13 cellular contexts compared by ENCODE assay signal in genomic region chr7:65004575-65004974, GRCh38. TPM values are rescaled to one million over a fixed set of nuclear protein-coding genes. Genes with fewer than 3 reads are reported as not detected.
DNase-seq lines count a peak whose midpoint lies in the region; ATAC-seq, FAIRE-seq and TF ChIP-seq lines count a peak whose summit lies in the region.
"Had no signal": no experiment of that assay in that cellular context is flagged by ENCODE, and none has a peak within 500 bp of the region (broad histone marks: within the 10 kb centered on the region; RNA-seq: fewer than 3 reads in every experiment).

No MANE protein-coding gene starts in this region.

- H3K36me3 Mint-ChIP-seq in activated CD4-positive, alpha-beta T cell treated with anti-CD3 and anti-CD28 coated beads for 36 hours (ENCODE audit: low read depth): peaks cover 51% of the 10 kb centered on the region
- peaks cover 53% of the 10 kb centered on the region for H3K36me3 Mint-ChIP-seq in progenitor cell of endocrine pancreas (ENCODE audit: insufficient read depth)

- 54 to 70% methylated on average over 1 of the region's 1 CpG for WGBS in aorta, 2 donors

- 0 out of 2 replicates have a peak overlapping the region, but pooled peaks have one; percentile 94 for H3K4me2 ChIP-seq in PC-9
- H3K4me2 ChIP-seq in endothelial cell of umbilical vein (ENCODE audit: insufficient read depth, low read length): peak overlapping the region; percentile 90

- peak overlapping the region; percentile 94 for H3K4me3 Mint-ChIP-seq in activated CD4-positive, alpha-beta T cell treated with anti-CD3 and anti-CD28 coated beads for 36 hours
- peak overlapping the region; percentile 97 for H3K4me3 Mint-ChIP-seq in progenitor cell of endocrine pancreas (ENCODE audit: low read depth)

- BruUV-seq in PC-9 (replicated peaks; lab: Mats Ljungman, UMichigan) (no TSS peak), endothelial cell of umbilical vein (replicated peaks; lab: Mats Ljungman, UMichigan) (no TSS peak)

- TF ChIP-seq CTCF in PC-9 (conservative IDR thresholded peaks at IDR 0.05): no peak
- no peak for TF ChIP-seq CTCF in endothelial cell of umbilical vein (IDR thresholded peaks at IDR 0.05; ENCODE audit: extremely low read depth in 1 of 2, insufficient read depth in 1 of 2, low read depth in 1 of 2, low read length in 2 of 2)
- no peak for TF ChIP-seq CTCF in progenitor cell of endocrine pancreas (IDR thresholded peaks at IDR 0.05; ENCODE audit: unreplicated experiment)

- intact Hi-C loops in activated CD4-positive, alpha-beta T cell treated with anti-CD3 and anti-CD28 coated beads for 36 hours (cut with DNase I, micrococcal nuclease): loop anchor here in 1 of 2 experiments (10.0 kb wide), 2 partner anchors 370 to 440 kb away; partner anchors contain the start of genes ZNF680 and ZNF92
- intact Hi-C loops in PC-9 (cut with micrococcal nuclease; ENCODE audit: unreplicated experiment): no loop called here
- intact Hi-C loops in endothelial cell of umbilical vein (cut with micrococcal nuclease): loop anchor here (10.0 kb wide), 1 partner anchor 100 kb away; the partner anchor contains the start of gene ZNF273
- intact Hi-C loops in aorta (cut with DNase I): loop anchor here in 1 of 2 donors (10.0 kb wide), 1 partner anchor 370 kb away; the partner anchor contains the start of gene ZNF92

- H3K4me1 Mint-ChIP-seq in activated CD4-positive, alpha-beta T cell treated with anti-CD3 and anti-CD28 coated beads for 36 hours: peaks cover 27% of the 10 kb centered on the region
- peaks cover 9% of the 10 kb centered on the region for H3K4me1 Mint-ChIP-seq in progenitor cell of endocrine pancreas (ENCODE audit: low read depth)

- H3K27me3 ChIP-seq in PC-9 (ENCODE audit: insufficient read depth, low read depth) (no peaks in the 10 kb centered on the region), endothelial cell of umbilical vein (ENCODE audit: control insufficient read depth in 2 of 2, insufficient read depth in 2 of 2, low read length in 2 of 2) (no peaks in the 10 kb centered on the region), aorta (ENCODE audit: control insufficient read depth in 1 of 2, insufficient read depth in 2 of 2, low read length in 1 of 2) (no peaks in the 10 kb centered on the region)
- H3K27me3 ChIP-seq: tibial artery had no signal

- no peaks in the 10 kb centered on the region for H3K9me1 ChIP-seq in endothelial cell of umbilical vein (replicated peaks; ENCODE audit: control insufficient read depth, extremely low read depth, insufficient read depth, low read length)

- no peak overlapping the region for H2AFZ ChIP-seq in PC-9
- H2AFZ ChIP-seq in endothelial cell of umbilical vein (ENCODE audit: low read depth, low read length): no peak overlapping the region

- H3F3A ChIP-seq in PC-9 (ENCODE audit: insufficient read depth, low read depth): peaks cover 8% of the 10 kb centered on the region

- H3K4me1 ChIP-seq in PC-9 (replicated peaks; ENCODE audit: insufficient read depth) (peaks cover 13% of the 10 kb centered on the region), endothelial cell of umbilical vein (ENCODE audit: control insufficient read depth, extremely low read depth, insufficient read depth, low read length) (peaks cover 18% of the 10 kb centered on the region), aorta (ENCODE audit: control insufficient read depth in 1 of 2, insufficient read depth in 2 of 2, low read length in 2 of 2) (peaks cover 0 to 1% of the 10 kb centered on the region in 2 donors)

- no peak for FAIRE-seq in endothelial cell of umbilical vein (lab: Jason Lieb, UNC)

- H3K79me2 ChIP-seq in PC-9 (ENCODE audit: low read depth) (peaks cover 50% of the 10 kb centered on the region), endothelial cell of umbilical vein (ENCODE audit: control insufficient read depth, insufficient read depth, low read length) (peaks cover 42% of the 10 kb centered on the region)

- H3K4me3 ChIP-seq in PC-9 (no peak overlapping the region), endothelial cell of umbilical vein (replicated peaks in 1 of 3; ENCODE audit: insufficient read depth in 1 of 3, low read depth in 1 of 3, low read length in 3 of 3) (peak overlapping the region in 1 of 3 experiments; percentile 85), aorta (ENCODE audit: low read length in 2 of 2) (no peak overlapping the region)
- H3K4me3 ChIP-seq: lung had no signal

- H3K36me3 ChIP-seq in PC-9 (ENCODE audit: low read depth) (peaks cover 46% of the 10 kb centered on the region), endothelial cell of umbilical vein (ENCODE audit: control insufficient read depth in 2 of 2, extremely low read depth in 1 of 2, insufficient read depth in 2 of 2, low read length in 2 of 2) (no peaks in the 10 kb centered on the region), aorta (ENCODE audit: control insufficient read depth in 1 of 2, insufficient read depth in 2 of 2, low read length in 1 of 2) (no peaks in the 10 kb centered on the region)

- POLR2A ChIA-PET in activated CD4-positive, alpha-beta T cell treated with anti-CD3 and anti-CD28 coated beads for 36 hours (lab: Charles Lee): no interaction called here
- POLR2A ChIA-PET in PC-9 (lab: Charles Lee; ENCODE audit: unreplicated experiment): no interaction called here
- POLR2A ChIA-PET in endothelial cell of umbilical vein (lab: Charles Lee): no interaction called here

- DNase-seq in activated CD4-positive, alpha-beta T cell treated with anti-CD3 and anti-CD28 coated beads for 36 hours: no peak
- DNase-seq in activated CD4-positive, alpha-beta T cell treated with anti-CD3 and anti-CD28 coated beads, Interleukin-2, amount 50 U/mL, for 4 hours: no peak
- DNase-seq in PC-9 (no peak), endothelial cell of umbilical vein (ENCODE audit: low read depth, low spot score) (no peak), progenitor cell of endocrine pancreas (ENCODE audit: low spot score, unreplicated experiment) (no peak), epidermal melanocyte (ENCODE audit: insufficient read length, low spot score) (no peak), aorta (no peak), D341Med (ENCODE audit: low spot score) (no peak)
- DNase-seq: activated effector memory CD4-positive, alpha-beta T cell treated with anti-CD3 and anti-CD28 coated beads, Interleukin-2, amount 50 U/mL, for 16 hours; DMS79 treated with DMSO at 0.1 percent for 48 hours; tibial artery had no signal

- H3K27me3 Mint-ChIP-seq in activated CD4-positive, alpha-beta T cell treated with anti-CD3 and anti-CD28 coated beads for 36 hours: no peaks in the 10 kb centered on the region
- no peaks in the 10 kb centered on the region for H3K27me3 Mint-ChIP-seq in progenitor cell of endocrine pancreas

- H3K9me3 ChIP-seq in PC-9 (ENCODE audit: insufficient read depth, low read depth): peaks cover 40% of the 10 kb centered on the region
- peaks cover 3% of the 10 kb centered on the region for H3K9me3 ChIP-seq in endothelial cell of umbilical vein (replicated peaks; ENCODE audit: control insufficient read depth, insufficient read depth, low read length)
- H3K9me3 ChIP-seq in aorta (ENCODE audit: control insufficient read depth, low read length): no peaks in the 10 kb centered on the region
- H3K9me3 ChIP-seq: tibial artery had no signal

- H3K9me3 Mint-ChIP-seq in activated CD4-positive, alpha-beta T cell treated with anti-CD3 and anti-CD28 coated beads for 36 hours (ENCODE audit: low read depth): peaks cover 17% of the 10 kb centered on the region
- H3K9me3 Mint-ChIP-seq in progenitor cell of endocrine pancreas (ENCODE audit: low read depth): peaks cover 29% of the 10 kb centered on the region

- ATAC-seq in activated CD4-positive, alpha-beta T cell treated with anti-CD3 and anti-CD28 coated beads for 36 hours: no peak
- ATAC-seq in aorta (ENCODE audit: low FRiP score): no peak

- no peaks in the 10 kb centered on the region for H3K9me2 ChIP-seq in PC-9 (ENCODE audit: insufficient read depth)

- CTCF ChIA-PET in activated CD4-positive, alpha-beta T cell treated with anti-CD3 and anti-CD28 coated beads for 36 hours (lab: Charles Lee): no interaction called here
- CTCF ChIA-PET in PC-9 (lab: Charles Lee) (no interaction called here), endothelial cell of umbilical vein (lab: Charles Lee) (no interaction called here)

- no peak for TF ChIP-seq POLR2A in endothelial cell of umbilical vein (IDR thresholded peaks at IDR 0.05; ENCODE audit: low read depth, low read length)

- dilution Hi-C loops in endothelial cell of umbilical vein (cut with MboI; ENCODE audit: extremely low pct_ligation_motif_present, low sequenced_read_pairs): no loop called here

- H3K27ac Mint-ChIP-seq in activated CD4-positive, alpha-beta T cell treated with anti-CD3 and anti-CD28 coated beads for 36 hours: peak overlapping the region; percentile 51
- peak overlapping the region; percentile 88 for H3K27ac Mint-ChIP-seq in progenitor cell of endocrine pancreas

- no peak overlapping the region for H3K27ac ChIP-seq in PC-9
- H3K27ac ChIP-seq in endothelial cell of umbilical vein (ENCODE audit: insufficient read depth, low read depth, low read length): no peak overlapping the region
- H3K27ac ChIP-seq in aorta (ENCODE audit: low read depth in 1 of 2, low read length in 2 of 2): no peak overlapping the region
- H3K27ac ChIP-seq: RWPE1, tibial artery had no signal

- H3K9ac ChIP-seq in endothelial cell of umbilical vein (replicated peaks; ENCODE audit: extremely low read depth, insufficient read depth, low read length): no peak overlapping the region

- H4K20me1 ChIP-seq in PC-9 (ENCODE audit: insufficient read depth) (no peaks in the 10 kb centered on the region), endothelial cell of umbilical vein (replicated peaks; ENCODE audit: control insufficient read depth, extremely low read depth, insufficient read depth, low read length) (no peaks in the 10 kb centered on the region)

RNA-seq across cellular contexts. Expression of gene ERV3-1, which starts 1.9 kb away (rescaled TPM):
- 1 to 10 TPM; 6.3 to 8.9 TPM for total RNA-seq in activated CD4-positive, alpha-beta T cell treated with anti-CD3 and anti-CD28 coated beads for 36 hours
- total RNA-seq in PC-9 (2021): 14.0 and 22.5 TPM in 2 replicates
- 28.4 and 44.6 TPM in 2 replicates for total RNA-seq in endothelial cell of umbilical vein
- 25.0 and 29.6 TPM in 2 replicates for polyA plus RNA-seq in endothelial cell of umbilical vein
- 7.5 and 10.2 TPM in 2 replicates for polyA plus RNA-seq in endothelial cell of umbilical vein (2011; cell fraction: cytosol; rRNA removed)
- polyA plus RNA-seq in endothelial cell of umbilical vein (2011; cell fraction: nucleus; rRNA removed): 238 and 298 TPM in 2 replicates
- polyA plus RNA-seq in endothelial cell of umbilical vein (2012): 48.8 and 56.5 TPM in 2 replicates
- 84.5 and 88.1 TPM in 2 replicates for polyA minus RNA-seq in endothelial cell of umbilical vein
- polyA minus RNA-seq in endothelial cell of umbilical vein (2011; cell fraction: cytosol; rRNA and poly(A)+ RNA removed): 0.61 TPM
- 165 and 265 TPM in 2 replicates for polyA minus RNA-seq in endothelial cell of umbilical vein (2011; cell fraction: nucleus; rRNA and poly(A)+ RNA removed)
- 69.0 and 77.2 TPM in 2 replicates for total RNA-seq in progenitor cell of endocrine pancreas
- total RNA-seq in aorta: 10 to 100 TPM; 22.0 to 31.3 TPM
- polyA plus RNA-seq in aorta: 1 to 10 TPM; 1.5 to 6.2 TPM

RNA-seq across cellular contexts. Expression of gene ZNF117, which starts 13.7 kb away (rescaled TPM):
- 1 to 10 TPM; 3.5 to 6.2 TPM for total RNA-seq in activated CD4-positive, alpha-beta T cell treated with anti-CD3 and anti-CD28 coated beads for 36 hours
- total RNA-seq in PC-9 (2021) (7.3 and 12.6 TPM in 2 replicates), endothelial cell of umbilical vein (12.6 and 24.7 TPM in 2 replicates), progenitor cell of endocrine pancreas (53.7 and 63.3 TPM in 2 replicates), aorta (10 to 100 TPM; 15.3 to 28.0 TPM)
- polyA plus RNA-seq in endothelial cell of umbilical vein (4.5 and 5.9 TPM in 2 replicates), aorta (1 to 10 TPM in 1 of 2 donors, under 1 TPM in 1; 0.50 to 6.1 TPM)
- 1.4 and 2.7 TPM in 2 replicates for polyA plus RNA-seq in endothelial cell of umbilical vein (2011; cell fraction: cytosol; rRNA removed)
- polyA plus RNA-seq in endothelial cell of umbilical vein (2011; cell fraction: nucleus; rRNA removed): 110 and 148 TPM in 2 replicates
- polyA plus RNA-seq in endothelial cell of umbilical vein (2012): 24.8 and 28.9 TPM in 2 replicates
- polyA minus RNA-seq in endothelial cell of umbilical vein: 10.0 and 10.3 TPM in 2 replicates
- not detected for polyA minus RNA-seq in endothelial cell of umbilical vein (2011; cell fraction: cytosol; rRNA and poly(A)+ RNA removed)
- 34.3 and 64.4 TPM in 2 replicates for polyA minus RNA-seq in endothelial cell of umbilical vein (2011; cell fraction: nucleus; rRNA and poly(A)+ RNA removed)
